27 cellular contexts compared by ENCODE assay signal in the genomic region with DNA sequence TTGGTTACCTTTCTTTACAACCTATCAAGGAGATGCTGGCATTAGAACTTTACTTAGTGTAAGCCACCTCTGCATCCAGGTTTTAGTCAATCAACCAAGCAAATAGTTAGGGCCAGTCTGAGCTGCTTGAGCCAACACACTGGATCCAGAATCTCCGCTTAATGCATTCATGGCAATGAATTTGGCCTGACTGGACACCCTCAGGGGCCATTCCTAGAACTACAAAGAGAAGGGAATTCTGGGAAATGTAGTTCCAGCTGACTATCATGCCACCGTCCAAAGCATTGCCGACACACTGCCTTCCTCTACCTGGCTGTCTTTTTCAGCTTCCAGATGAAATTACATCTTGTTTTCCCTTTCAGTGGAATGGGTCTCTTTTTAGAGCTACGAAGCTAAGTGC.
"Had no signal": no experiment of that assay in that cellular context is flagged by ENCODE, and none has a peak within 500 bp of the region (broad histone marks: within the 10 kb centered on the region; RNA-seq: fewer than 3 reads in every experiment).

No MANE protein-coding gene starts in this region.

- H3K79me2 ChIP-seq: parathyroid adenoma had no signal

- H3K4me3 ChIP-seq: esophagus squamous epithelium, heart right ventricle, left lung, lower lobe of right lung, neural progenitor cell, right atrium auricular region, tibial nerve had no signal

- H3K27me3 ChIP-seq: neural progenitor cell, right atrium auricular region, tibial nerve had no signal

- H3K27ac ChIP-seq: epithelial cell of prostate, esophagus squamous epithelium, heart right ventricle, left lung, lower lobe of right lung, neural progenitor cell, parathyroid adenoma, right atrium auricular region, tibial nerve had no signal

- H3K36me3 ChIP-seq: esophagus squamous epithelium, heart right ventricle, left lung, lower lobe of right lung, neural progenitor cell, right atrium auricular region, tibial nerve had no signal

- H3K4me1 ChIP-seq: esophagus squamous epithelium, heart right ventricle, left lung, lower lobe of right lung, parathyroid adenoma, right atrium auricular region, tibial nerve had no signal

- H2AFZ ChIP-seq: neural progenitor cell, parathyroid adenoma had no signal

- H3K9me3 ChIP-seq: esophagus squamous epithelium, heart right ventricle, left lung, lower lobe of right lung, right atrium auricular region, tibial nerve had no signal

- DNase-seq: activated CD4-positive, alpha-beta T cell treated with anti-CD3 and anti-CD28 coated beads for 36 hours; activated CD4-positive, CD25-positive, alpha-beta regulatory T cell; activated effector memory CD4-positive, alpha-beta T cell treated with Interleukin-2 at 50 U/mL for 16 hours; activated naive CD4-positive, alpha-beta T cell treated with Interleukin-2 at 50 U/mL for 16 hours; activated T-cell treated with anti-CD3 and anti-CD28 coated beads for 4 hours; anterior cingulate cortex; effector CD8-positive, alpha-beta T cell; esophagus squamous epithelium; foreskin melanocyte; heart right ventricle; kidney glomerular epithelial cell; left lung; lower lobe of right lung; mesenchymal stem cell; natural killer cell; occipital lobe; stimulated activated CD4-positive, alpha-beta T cell treated with anti-CD3 and anti-CD28 coated beads, Interleukin-15, amount 100 ng/mL, for 24 hours; stimulated activated CD4-positive, alpha-beta T cell treated with anti-CD3 and anti-CD28 coated beads, Interleukin-2, amount 100 ng/mL, for 24 hours; stimulated activated naive CD4-positive, alpha-beta T cell had no signal

- ATAC-seq: activated CD4-positive, alpha-beta T cell treated with anti-CD3 and anti-CD28 coated beads for 36 hours; heart right ventricle; left lung; lower lobe of right lung; natural killer cell had no signal

- H3K4me2 ChIP-seq: neural progenitor cell had no signal

- FAIRE-seq: bronchial epithelial cell, colon, endometrium had no signal

- H3K9ac ChIP-seq: neural progenitor cell, parathyroid adenoma had no signal
